In the genomic region with DNA sequence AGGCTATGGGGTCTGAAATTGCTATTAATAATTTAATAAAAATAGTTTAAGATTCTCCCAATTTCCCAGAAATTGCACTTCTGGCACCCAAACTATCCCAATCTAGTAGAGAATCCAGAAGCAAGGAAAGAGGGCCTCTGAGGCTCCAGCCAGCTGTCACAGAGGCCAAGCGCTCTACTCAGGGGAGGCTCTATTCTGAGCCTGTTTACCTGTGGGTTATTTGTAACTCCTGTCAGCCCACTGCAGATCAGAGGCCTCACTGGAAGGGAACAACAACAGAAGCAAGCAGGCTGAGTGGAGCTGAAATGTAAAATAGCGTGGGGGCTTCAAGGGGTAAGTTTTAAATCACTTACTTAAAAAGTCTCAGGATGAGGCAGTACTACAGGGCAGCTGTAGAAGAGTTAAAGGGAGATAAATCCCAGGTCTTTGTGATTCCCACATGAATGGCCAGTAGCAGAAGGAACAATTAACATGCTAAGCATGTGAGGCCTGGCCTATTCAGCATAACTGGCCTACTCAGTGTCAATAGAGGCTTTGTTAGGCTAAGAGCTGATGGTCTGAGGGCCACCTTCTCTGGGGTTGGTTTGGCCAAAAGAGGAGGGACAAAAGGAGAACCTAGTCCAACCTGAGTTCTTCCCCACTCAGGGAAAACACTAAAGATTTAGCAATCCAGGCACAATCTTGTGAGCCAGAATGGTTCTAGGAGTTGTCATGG, we compare ENCODE assay signal across 19 cellular contexts. TPM values are rescaled to one million over a fixed set of nuclear protein-coding genes. Genes with fewer than 3 reads are reported as not detected.
DNase-seq lines count a peak whose midpoint lies in the region; ATAC-seq and TF ChIP-seq lines count a peak whose summit lies in the region.
"Had no signal": no experiment of that assay in that cellular context is flagged by ENCODE, and none has a peak within 500 bp of the region (broad histone marks: within the 10 kb centered on the region; RNA-seq: fewer than 3 reads in every experiment).

No MANE protein-coding gene starts in this region.

- no peaks in the 10 kb centered on the region for H3K4me1 Mint-ChIP-seq in activated T-cell treated with anti-CD3 and anti-CD28 coated beads, Interleukin-2, amount 50 U/mL, for 24 hours (ENCODE audit: low read depth)
- no peaks in the 10 kb centered on the region for H3K4me1 Mint-ChIP-seq in activated T-cell treated with anti-CD3 and anti-CD28 coated beads, Interleukin-2, amount 50 U/mL, for 72 hours (ENCODE audit: low read depth)
- peaks cover 27 to 32% of the 10 kb centered on the region in 2 donors for H3K4me1 Mint-ChIP-seq in stimulated activated naive B cell treated with anti-CD40 and anti-IgM and Interleukin-4, amounts not matched to agents 10 μg/mL and 1 μg/mL and 100 μg/mL, for 72 hours
- no peaks in the 10 kb centered on the region for H3K4me1 Mint-ChIP-seq in Caco-2 (ENCODE audit: low read depth, unreplicated experiment)

- intact Hi-C loops in Caco-2 (cut with micrococcal nuclease; ENCODE audit: unreplicated experiment), result no loop called here

- no peak overlapping the region for H3K4me3 ChIP-seq in Caco-2 (ENCODE audit: low read depth, low read length)
- H3K4me3 ChIP-seq: gastroesophageal sphincter, sigmoid colon had no signal

- H3K36me3 ChIP-seq in Caco-2 (ENCODE audit: control insufficient read depth, insufficient read depth, low read length), result peaks cover 3% of the 10 kb centered on the region

- DNase-seq in activated T-cell treated with anti-CD3 and anti-CD28 coated beads, Interleukin-2, amount 50 U/mL, for 24 hours, result no peak
- no peak for DNase-seq in activated T-cell treated with anti-CD3 and anti-CD28 coated beads, Interleukin-2, amount 50 U/mL, for 72 hours
- DNase-seq in inferior parietal cortex (ENCODE audit: extremely low spot score) (peak; percentile 69), Caco-2 (no peak), ureter (ENCODE audit: low spot score) (no peak)
- DNase-seq in stimulated activated naive B cell treated with anti-CD40 and anti-IgM and Interleukin-4, amounts not matched to agents 10 μg/mL and 1 μg/mL and 100 μg/mL, for 72 hours, result no peak
- DNase-seq in activated CD4-positive, alpha-beta T cell treated with anti-CD3 and anti-CD28 coated beads for 1 hour, result no peak
- DNase-seq: activated CD4-positive, CD25-positive, alpha-beta regulatory T cell treated with anti-CD3 and anti-CD28 coated beads, Interleukin-2, amount 50 U/mL, for 72 hours; activated T-cell treated with anti-CD3 and anti-CD28 coated beads, Interleukin-2, amount 50 U/mL, for 4 hours; brain microvascular endothelial cell; Calu3; left colon; NCI-H1930; NCI-H774; sigmoid colon had no signal

- H3K36me3 Mint-ChIP-seq in activated T-cell treated with anti-CD3 and anti-CD28 coated beads, Interleukin-2, amount 50 U/mL, for 24 hours (ENCODE audit: low read depth), result peaks cover 89% of the 10 kb centered on the region
- peaks cover 14 to 21% of the 10 kb centered on the region in 2 donors for H3K36me3 Mint-ChIP-seq in activated T-cell treated with anti-CD3 and anti-CD28 coated beads, Interleukin-2, amount 50 U/mL, for 72 hours (ENCODE audit: insufficient read depth in 2 of 2)
- H3K36me3 Mint-ChIP-seq in stimulated activated naive B cell treated with anti-CD40 and anti-IgM and Interleukin-4, amounts not matched to agents 10 μg/mL and 1 μg/mL and 100 μg/mL, for 72 hours, result peaks cover 46 to 63% of the 10 kb centered on the region in 2 donors
- peaks cover 84% of the 10 kb centered on the region for H3K36me3 Mint-ChIP-seq in Caco-2 (ENCODE audit: insufficient read depth, unreplicated experiment)

- BruUV-seq in Caco-2 (replicated peaks; lab: Mats Ljungman, UMichigan), result no TSS peak

- peak overlapping the region; percentile 78 for H3K27ac Mint-ChIP-seq in activated T-cell treated with anti-CD3 and anti-CD28 coated beads, Interleukin-2, amount 50 U/mL, for 24 hours
- no peak overlapping the region for H3K27ac Mint-ChIP-seq in activated T-cell treated with anti-CD3 and anti-CD28 coated beads, Interleukin-2, amount 50 U/mL, for 72 hours
- peak overlapping the region; percentile 51 for H3K27ac Mint-ChIP-seq in stimulated activated naive B cell treated with anti-CD40 and anti-IgM and Interleukin-4, amounts not matched to agents 10 μg/mL and 1 μg/mL and 100 μg/mL, for 72 hours
- no peak overlapping the region for H3K27ac Mint-ChIP-seq in Caco-2 (ENCODE audit: unreplicated experiment)
- H3K27ac Mint-ChIP-seq: T-helper 1 cell treated with Interleukin-12 subunit alpha and Interleukin-12 subunit beta and Interleukin-4 antibody, amounts not matched to agents 30 μg/mL and 1 μg/mL, for 36 hours had no signal

- H3K27me3 Mint-ChIP-seq in activated T-cell treated with anti-CD3 and anti-CD28 coated beads, Interleukin-2, amount 50 U/mL, for 24 hours, result no peaks in the 10 kb centered on the region
- no peaks in the 10 kb centered on the region for H3K27me3 Mint-ChIP-seq in activated T-cell treated with anti-CD3 and anti-CD28 coated beads, Interleukin-2, amount 50 U/mL, for 72 hours (ENCODE audit: low read depth)
- H3K27me3 Mint-ChIP-seq in stimulated activated naive B cell treated with anti-CD40 and anti-IgM and Interleukin-4, amounts not matched to agents 10 μg/mL and 1 μg/mL and 100 μg/mL, for 72 hours, result no peaks in the 10 kb centered on the region
- no peaks in the 10 kb centered on the region for H3K27me3 Mint-ChIP-seq in Caco-2 (ENCODE audit: insufficient read depth, unreplicated experiment)

- POLR2A ChIA-PET in Caco-2 (lab: Charles Lee), result no interaction called here

- H3K4me3 Mint-ChIP-seq in activated T-cell treated with anti-CD3 and anti-CD28 coated beads, Interleukin-2, amount 50 U/mL, for 24 hours, result no peak overlapping the region
- H3K4me3 Mint-ChIP-seq in activated T-cell treated with anti-CD3 and anti-CD28 coated beads, Interleukin-2, amount 50 U/mL, for 72 hours, result no peak overlapping the region
- no peak overlapping the region for H3K4me3 Mint-ChIP-seq in stimulated activated naive B cell treated with anti-CD40 and anti-IgM and Interleukin-4, amounts not matched to agents 10 μg/mL and 1 μg/mL and 100 μg/mL, for 72 hours
- no peak overlapping the region for H3K4me3 Mint-ChIP-seq in Caco-2 (ENCODE audit: unreplicated experiment)
- H3K4me3 Mint-ChIP-seq: activated T-cell treated with anti-CD3 and anti-CD28 coated beads, Interleukin-2, amount 50 U/mL, for 4 hours; T-helper 1 cell treated with Interleukin-12 subunit alpha and Interleukin-12 subunit beta and Interleukin-4 antibody, amounts not matched to agents 30 μg/mL and 1 μg/mL, for 36 hours had no signal

- CTCF ChIA-PET in Caco-2 (lab: Charles Lee), result interaction anchor here (1.6 kb wide), 1 partner anchor 13 kb away, joined by 3 read pairs; no protein-coding TSS in a partner anchor

- peak overlapping the region; percentile 77 for H3K27ac ChIP-seq in angular gyrus (ENCODE audit: low read depth, low read length)
- H3K27ac ChIP-seq: brain microvascular endothelial cell, gastroesophageal sphincter, HL-60, sigmoid colon had no signal

- H3K4me1 ChIP-seq in Caco-2, result no peaks in the 10 kb centered on the region
- H3K4me1 ChIP-seq: sigmoid colon had no signal

- no peaks in the 10 kb centered on the region for H3K27me3 ChIP-seq in Caco-2 (replicated peaks; ENCODE audit: control insufficient read depth, insufficient read depth, low read length)
- H3K27me3 ChIP-seq: brain microvascular endothelial cell, gastroesophageal sphincter, sigmoid colon had no signal

- H3K9me3 ChIP-seq in Caco-2, result no peaks in the 10 kb centered on the region
- H3K9me3 ChIP-seq: gastroesophageal sphincter, sigmoid colon had no signal

- TF ChIP-seq CTCF in Caco-2 (IDR thresholded peaks at IDR 0.05; ENCODE audit: insufficient read depth in 1 of 2, low read depth in 1 of 2, low read length in 1 of 2, severe bottlenecking in 1 of 2, unreplicated experiment in 1 of 2), result no peak

- no peaks in the 10 kb centered on the region for H3K9me3 Mint-ChIP-seq in activated T-cell treated with anti-CD3 and anti-CD28 coated beads, Interleukin-2, amount 50 U/mL, for 24 hours
- no peaks in the 10 kb centered on the region for H3K9me3 Mint-ChIP-seq in activated T-cell treated with anti-CD3 and anti-CD28 coated beads, Interleukin-2, amount 50 U/mL, for 72 hours
- H3K9me3 Mint-ChIP-seq in stimulated activated naive B cell treated with anti-CD40 and anti-IgM and Interleukin-4, amounts not matched to agents 10 μg/mL and 1 μg/mL and 100 μg/mL, for 72 hours, result no peaks in the 10 kb centered on the region
- H3K9me3 Mint-ChIP-seq in Caco-2 (ENCODE audit: unreplicated experiment), result no peaks in the 10 kb centered on the region
- H3K9me3 Mint-ChIP-seq: activated T-cell treated with anti-CD3 and anti-CD28 coated beads, Interleukin-2, amount 50 U/mL, for 4 hours; T-helper 1 cell treated with Interleukin-12 subunit alpha and Interleukin-12 subunit beta and Interleukin-4 antibody, amounts not matched to agents 30 μg/mL and 1 μg/mL, for 36 hours had no signal

- no peak for ATAC-seq in activated T-cell treated with anti-CD3 and anti-CD28 coated beads, Interleukin-2, amount 50 U/mL, for 72 hours (replicated peaks in 1 of 2)
- ATAC-seq in stimulated activated naive B cell treated with anti-CD40 and anti-IgM and Interleukin-4, amounts not matched to agents 10 μg/mL and 1 μg/mL and 100 μg/mL, for 72 hours (replicated peaks), result no peak
- ATAC-seq: activated T-cell treated with anti-CD3 and anti-CD28 coated beads, Interleukin-2, amount 50 U/mL, for 4 hours; gastroesophageal sphincter; left colon had no signal

RNA-seq across cellular contexts. Expression of gene ZNF687, which starts 12.8 kb away (rescaled TPM):
- total RNA-seq in activated T-cell treated with anti-CD3 and anti-CD28 coated beads, Interleukin-2, amount 50 U/mL, for 72 hours, result 10 to 100 TPM; 39.9 to 40.3 TPM
- total RNA-seq in Caco-2 (2022) (23.9 and 30.2 TPM in 2 replicates), ureter (27.8 TPM)

RNA-seq across cellular contexts. Expression of gene PI4KB, which starts 32.3 kb away (rescaled TPM):
- 10 to 100 TPM; 64.8 to 71.4 TPM for total RNA-seq in activated T-cell treated with anti-CD3 and anti-CD28 coated beads, Interleukin-2, amount 50 U/mL, for 72 hours
- total RNA-seq in Caco-2 (2022), result 49.7 and 52.7 TPM in 2 replicates
- 91.5 TPM for total RNA-seq in ureter

RNA-seq across cellular contexts. Expression of gene PSMD4, which starts 40.4 kb away (rescaled TPM):
- 100 to 1,000 TPM; 168 to 205 TPM for total RNA-seq in activated T-cell treated with anti-CD3 and anti-CD28 coated beads, Interleukin-2, amount 50 U/mL, for 72 hours
- 250 and 253 TPM in 2 replicates for total RNA-seq in Caco-2 (2022)
- total RNA-seq in ureter, result 120 TPM

RNA-seq across cellular contexts. Expression of gene RFX5, which starts 52.1 kb away (rescaled TPM):
- 10 to 100 TPM; 67.6 to 95.4 TPM for total RNA-seq in activated T-cell treated with anti-CD3 and anti-CD28 coated beads, Interleukin-2, amount 50 U/mL, for 72 hours
- total RNA-seq in Caco-2 (2022), result 23.3 and 25.0 TPM in 2 replicates
- total RNA-seq in ureter, result 32.5 TPM

Comparison
In these comparisons a context has a peak if more than half of its experiments do, and no peak if none do; other contexts are left out.
1. H3K27ac Mint-ChIP-seq: peak in activated T-cell treated with anti-CD3 and anti-CD28 coated beads, Interleukin-2, amount 50 U/mL, for 24 hours (single experiment) and stimulated activated naive B cell treated with anti-CD40 and anti-IgM and Interleukin-4, amounts not matched to agents 10 μg/mL and 1 μg/mL and 100 μg/mL, for 72 hours (single experiment); none in activated T-cell treated with anti-CD3 and anti-CD28 coated beads, Interleukin-2, amount 50 U/mL, for 72 hours (single experiment) and Caco-2 (single experiment).